Comparison of ENCODE assay signal across 8 cellular contexts in the genomic region with DNA sequence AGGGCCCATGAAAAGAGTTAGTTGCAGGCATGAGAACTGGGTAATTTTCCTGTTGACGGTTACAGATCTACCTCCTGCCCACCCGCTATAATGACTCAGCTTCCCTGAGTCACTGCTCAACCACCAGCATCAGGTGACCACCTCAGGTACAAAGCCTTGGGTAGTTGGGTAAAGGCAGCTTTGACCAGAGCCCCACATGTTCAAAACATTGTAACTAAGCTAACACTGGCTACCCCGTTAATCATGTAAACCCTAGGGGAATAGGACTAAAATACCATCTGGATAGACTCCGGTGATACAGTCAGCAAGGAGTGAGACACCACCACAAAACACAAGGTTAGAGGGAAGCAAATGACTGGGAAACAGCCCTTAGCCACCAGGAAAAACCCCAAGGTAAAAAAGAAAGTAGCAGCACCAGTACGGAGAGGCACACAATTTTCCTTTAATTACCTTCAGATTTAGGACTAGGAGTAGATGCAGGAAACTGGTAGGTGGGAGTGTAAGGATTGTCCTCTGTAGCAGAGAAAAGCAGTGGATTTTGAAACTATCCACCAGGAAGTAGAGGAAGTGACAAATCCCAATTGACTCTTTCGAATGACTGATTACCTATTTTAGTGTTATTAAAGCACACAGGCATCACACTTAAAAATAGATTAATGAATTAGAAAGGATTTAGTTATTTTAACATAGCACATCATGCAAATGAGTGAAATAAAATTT.
DNase-seq lines count a peak whose midpoint lies in the region; ATAC-seq, FAIRE-seq and TF ChIP-seq lines count a peak whose summit lies in the region.

No MANE protein-coding gene starts in this region.

- no peaks in the 10 kb centered on the region for H3K9me3 Mint-ChIP-seq in nephron progenitor cell

- no peak for TF ChIP-seq CTCF in nephron progenitor cell (IDR thresholded peaks at IDR 0.05)
- no peak for TF ChIP-seq CTCF in pancreas (IDR thresholded peaks at IDR 0.05)

- H3K9me3 ChIP-seq in T-helper 17 cell (ENCODE audit: control insufficient read depth, low read length, poor library complexity, severe bottlenecking) = no peaks in the 10 kb centered on the region
- no peaks in the 10 kb centered on the region for H3K9me3 ChIP-seq in HAP-1
- no peaks in the 10 kb centered on the region for H3K9me3 ChIP-seq in pancreas

- intact Hi-C loops in pancreas (cut with DNase I) = no loop called here

- no peaks in the 10 kb centered on the region for H3K4me1 ChIP-seq in HAP-1
- peaks cover 3 to 8% (median 4%) of the 10 kb centered on the region in 3 donors for H3K4me1 ChIP-seq in pancreas

- DNase-seq in T-helper 17 cell (no peak), nephron progenitor cell (no peak), HAP-1 (ENCODE audit: low spot score in 2 of 2) (no peak), DMS114 treated with DMSO at 0.1 percent for 48 hours (lab: John Stamatoyannopoulos, UW; ENCODE audit: unreplicated experiment) (no peak), pancreas (no peak)

- H3K36me3 Mint-ChIP-seq in T-helper 17 cell (ENCODE audit: low read depth) (peaks cover 2% of the 10 kb centered on the region), nephron progenitor cell (ENCODE audit: low read depth) (peaks cover 15% of the 10 kb centered on the region)

- H3K36me3 ChIP-seq in HAP-1 (replicated peaks) (no peaks in the 10 kb centered on the region), pancreas (peaks cover 0 to 14% (median 10%) of the 10 kb centered on the region in 3 donors)

- H3K4me3 Mint-ChIP-seq in T-helper 17 cell (no peak overlapping the region), nephron progenitor cell (no peak overlapping the region)

- no peak overlapping the region for H3K27ac ChIP-seq in pancreas

- ATAC-seq in GM18517 (IDR thresholded peaks at IDR 0.05; ENCODE audit: unreplicated experiment) = peak; percentile 57
- ATAC-seq in HG02571 (IDR thresholded peaks at IDR 0.05; ENCODE audit: unreplicated experiment) = peak; percentile 61
- no peak for ATAC-seq in T-helper 17 cell
- no peak for ATAC-seq in GM21576 (IDR thresholded peaks at IDR 0.05; ENCODE audit: unreplicated experiment)
- no peak for ATAC-seq in pancreas

- H3K27me3 Mint-ChIP-seq in T-helper 17 cell (peaks cover 11% of the 10 kb centered on the region), nephron progenitor cell (ENCODE audit: low read depth, poor library complexity) (peaks cover 6% of the 10 kb centered on the region)

- in situ Hi-C loops in HAP-1 (cut with MboI; ENCODE audit: low sequenced_read_pairs) = no loop called here

- H3K4me3 ChIP-seq in HAP-1 (no peak overlapping the region), pancreas (no peak overlapping the region)

- H3K4me1 Mint-ChIP-seq in T-helper 17 cell = peaks cover 3% of the 10 kb centered on the region
- peaks cover 15% of the 10 kb centered on the region for H3K4me1 Mint-ChIP-seq in nephron progenitor cell

- no peak for FAIRE-seq in pancreas (lab: Jason Lieb, UNC)

- H3K27ac Mint-ChIP-seq in T-helper 17 cell = peak overlapping the region; percentile 12
- H3K27ac Mint-ChIP-seq in nephron progenitor cell = peak overlapping the region; percentile 46

- 92 to 96% methylated on average over 6 of the region's 6 CpGs for WGBS in pancreas, 2 donors

- no peaks in the 10 kb centered on the region for H3K27me3 ChIP-seq in HAP-1 (ENCODE audit: low read depth)
- H3K27me3 ChIP-seq in pancreas = no peaks in the 10 kb centered on the region

Comparison
In these comparisons a context has a peak if more than half of its experiments do, and no peak if none do; other contexts are left out.
1. ATAC-seq: peak in GM18517 (single experiment) and HG02571 (single experiment); none in T-helper 17 cell (single experiment), GM21576 (single experiment) and pancreas (0 of 4).